3 cellular contexts compared by ENCODE assay signal in genomic region chr7:150290329-150290728, GRCh38. TPM values are rescaled to one million over a fixed set of nuclear protein-coding genes. Genes with fewer than 3 reads are reported as not detected.
"Had no signal": no experiment of that assay in that cellular context is flagged by ENCODE, and none has a peak within 500 bp of the region (broad histone marks: within the 10 kb centered on the region; RNA-seq: fewer than 3 reads in every experiment).

No MANE protein-coding gene starts in this region.

RNA-seq across cellular contexts. Expression of gene RARRES2, which starts 51.1 kb away (rescaled TPM):
- total RNA-seq: glomerular endothelial cell, mononuclear cell had no signal
- polyA plus RNA-seq: keratinocyte had no signal
